26 cellular contexts compared by ENCODE assay signal in the genomic region with DNA sequence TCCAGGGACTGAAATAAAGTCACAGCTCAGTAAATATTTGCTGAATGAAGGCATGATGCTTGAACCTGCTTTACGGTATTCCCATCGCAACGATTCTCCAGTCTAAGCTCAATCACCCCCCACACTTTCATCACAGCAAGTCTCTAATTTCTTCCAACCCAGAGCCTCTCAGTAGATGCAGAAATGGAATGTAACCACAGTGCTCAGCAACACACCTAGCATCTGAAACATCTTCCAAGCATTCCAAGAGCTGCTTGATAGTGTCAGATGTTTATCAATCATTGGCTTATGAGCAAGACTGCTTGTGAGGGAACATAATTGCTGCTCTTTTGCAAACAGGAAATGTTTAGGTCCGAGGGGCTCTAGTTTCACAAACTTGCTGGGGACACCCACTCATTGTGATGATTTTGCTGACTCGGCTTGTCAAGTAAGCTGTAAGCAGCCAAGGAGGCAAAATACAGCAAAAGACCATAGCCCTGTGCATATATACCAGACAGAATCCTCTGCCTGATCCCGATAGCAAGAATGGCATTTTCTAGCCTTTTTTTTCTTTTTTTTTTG.
"Had no signal": no experiment of that assay in that cellular context is flagged by ENCODE, and none has a peak within 500 bp of the region (broad histone marks: within the 10 kb centered on the region; RNA-seq: fewer than 3 reads in every experiment).

No MANE protein-coding gene starts in this region.

- H3K9me3 Mint-ChIP-seq: activated naive CD8-positive, alpha-beta T cell treated with anti-CD3 and anti-CD28 coated beads, Interleukin-2, amount 10 ng/mL, durations not matched to agents 7 days and 5 days; neural crest cell had no signal

- H3K4me3 ChIP-seq: ascending aorta, cardiac muscle cell, esophagus muscularis mucosa, heart right ventricle, spleen, tibial nerve had no signal

- H3K4me1 ChIP-seq: ascending aorta, foreskin keratinocyte, heart right ventricle, spleen had no signal

- H3K27me3 ChIP-seq: ascending aorta, cardiac muscle cell, esophagus muscularis mucosa, foreskin keratinocyte, tibial nerve had no signal

- H3K27ac ChIP-seq: ascending aorta, cardiac muscle cell, esophagus muscularis mucosa, foreskin keratinocyte, heart right ventricle, spleen, tibial nerve, WERI-Rb-1 had no signal

- H3K27ac Mint-ChIP-seq: activated CD4-positive, alpha-beta memory T cell treated with anti-CD3 and anti-CD28 coated beads for 36 hours; activated naive CD4-positive, alpha-beta T cell treated with anti-CD3 and anti-CD28 coated beads, Interleukin-2, amount 10 ng/mL, durations not matched to agents 7 days and 5 days; activated naive CD8-positive, alpha-beta T cell treated with anti-CD3 and anti-CD28 coated beads, Interleukin-2, amount 10 ng/mL, durations not matched to agents 7 days and 5 days; activated T-cell treated with anti-CD3 and anti-CD28 coated beads, Interleukin-2, amount 50 U/mL, for 24 hours; naive thymus-derived CD8-positive, alpha-beta T cell; T-helper 1 cell treated with Interleukin-12 subunit alpha and Interleukin-12 subunit beta and Interleukin-4 antibody, amounts not matched to agents 30 μg/mL and 1 μg/mL, for 36 hours had no signal

- H3K36me3 ChIP-seq: ascending aorta, cardiac muscle cell, esophagus muscularis mucosa, heart right ventricle, spleen, tibial nerve, WERI-Rb-1 had no signal

- H3K4me1 Mint-ChIP-seq: activated naive CD4-positive, alpha-beta T cell treated with anti-CD3 and anti-CD28 coated beads, Interleukin-2, amount 10 ng/mL, durations not matched to agents 7 days and 5 days; activated naive CD8-positive, alpha-beta T cell treated with anti-CD3 and anti-CD28 coated beads, Interleukin-2, amount 10 ng/mL, durations not matched to agents 7 days and 5 days had no signal

- H3K9me3 ChIP-seq: ascending aorta, esophagus muscularis mucosa, heart right ventricle, spleen, tibial nerve had no signal

- DNase-seq: activated CD4-positive, alpha-beta memory T cell treated with anti-CD3 and anti-CD28 coated beads for 36 hours; activated CD4-positive, alpha-beta T cell treated with anti-CD3 and anti-CD28 coated beads for 48 hours; activated CD8-positive, alpha-beta memory T cell treated with anti-CD3 and anti-CD28 coated beads, Interleukin-2, amount 50 U/mL, for 48 hours; activated gamma-delta T cell; activated naive CD4-positive, alpha-beta T cell treated with anti-CD3 and anti-CD28 coated beads, Interleukin-2, amount 10 ng/mL, durations not matched to agents 7 days and 5 days; activated naive CD8-positive, alpha-beta T cell treated with anti-CD3 and anti-CD28 coated beads, Interleukin-2, amount 10 ng/mL, durations not matched to agents 7 days and 5 days; activated T-cell treated with anti-CD3 and anti-CD28 coated beads, Interleukin-2, amount 50 U/mL, for 24 hours; cortex of kidney; foreskin keratinocyte; heart right ventricle; left cardiac atrium; naive thymus-derived CD8-positive, alpha-beta T cell; occipital lobe; right cardiac atrium; spleen; stimulated activated naive CD4-positive, alpha-beta T cell; T-helper 9 cell; WERI-Rb-1 had no signal

- H3K4me3 Mint-ChIP-seq: activated CD4-positive, alpha-beta memory T cell treated with anti-CD3 and anti-CD28 coated beads for 36 hours; activated naive CD4-positive, alpha-beta T cell treated with anti-CD3 and anti-CD28 coated beads, Interleukin-2, amount 10 ng/mL, durations not matched to agents 7 days and 5 days; activated naive CD8-positive, alpha-beta T cell treated with anti-CD3 and anti-CD28 coated beads, Interleukin-2, amount 10 ng/mL, durations not matched to agents 7 days and 5 days; activated T-cell treated with anti-CD3 and anti-CD28 coated beads, Interleukin-2, amount 50 U/mL, for 24 hours; brain; naive thymus-derived CD8-positive, alpha-beta T cell; neural crest cell; T-helper 1 cell treated with Interleukin-12 subunit alpha and Interleukin-12 subunit beta and Interleukin-4 antibody, amounts not matched to agents 30 μg/mL and 1 μg/mL, for 36 hours had no signal

- FAIRE-seq: TTC549 had no signal

- H3K27me3 Mint-ChIP-seq: activated CD4-positive, alpha-beta memory T cell treated with anti-CD3 and anti-CD28 coated beads for 36 hours; activated naive CD4-positive, alpha-beta T cell treated with anti-CD3 and anti-CD28 coated beads, Interleukin-2, amount 10 ng/mL, durations not matched to agents 7 days and 5 days; activated naive CD8-positive, alpha-beta T cell treated with anti-CD3 and anti-CD28 coated beads, Interleukin-2, amount 10 ng/mL, durations not matched to agents 7 days and 5 days; activated T-cell treated with anti-CD3 and anti-CD28 coated beads, Interleukin-2, amount 50 U/mL, for 24 hours had no signal

- H3K36me3 Mint-ChIP-seq: activated CD4-positive, alpha-beta memory T cell treated with anti-CD3 and anti-CD28 coated beads for 36 hours; activated naive CD4-positive, alpha-beta T cell treated with anti-CD3 and anti-CD28 coated beads, Interleukin-2, amount 10 ng/mL, durations not matched to agents 7 days and 5 days; activated naive CD8-positive, alpha-beta T cell treated with anti-CD3 and anti-CD28 coated beads, Interleukin-2, amount 10 ng/mL, durations not matched to agents 7 days and 5 days; brain; naive thymus-derived CD8-positive, alpha-beta T cell had no signal
